In genomic region chr19:1098177-1099051, GRCh38 we compare ENCODE assay signal across 1 cellular context.
TF ChIP-seq lines count a peak whose summit lies in the region.

No MANE protein-coding gene starts in this region.

TF ChIP-seq in HepG2, 621 proteins besides CTCF, POLR2A, EP300 and RAD21 (continued from another document and continues in another):
- TF ChIP-seq AFF4 (CRISPR knock-in tag; IDR thresholded peaks at IDR 0.05): no peak
- no peak for TF ChIP-seq NR3C1 (CRISPR knock-in tag; IDR thresholded peaks at IDR 0.05)
- 0 out of 2 replicates have a peak, but pooled peaks have one; percentile 43 for TF ChIP-seq PCBP1 (IDR thresholded peaks at IDR 0.05; ENCODE audit: borderline replicate concordance, low read depth, low read length)
- peak; percentile 84 for TF ChIP-seq SALL1 (CRISPR knock-in tag; IDR thresholded peaks at IDR 0.05)
- TF ChIP-seq MYNN (CRISPR knock-in tag; IDR thresholded peaks at IDR 0.05; ENCODE audit: low read depth): no peak
- no peak for TF ChIP-seq CENPBD1 (CRISPR knock-in tag; IDR thresholded peaks at IDR 0.05; ENCODE audit: borderline replicate concordance, low read depth)
- TF ChIP-seq ZNF10 (CRISPR knock-in tag; IDR thresholded peaks at IDR 0.05; ENCODE audit: borderline replicate concordance, low read depth): no peak
- TF ChIP-seq ZNF879 (CRISPR knock-in tag; IDR thresholded peaks at IDR 0.05): no peak
- no peak for TF ChIP-seq STAG1 (CRISPR knock-in tag; IDR thresholded peaks at IDR 0.05)
- TF ChIP-seq POGZ (CRISPR knock-in tag; IDR thresholded peaks at IDR 0.05): peak; percentile 73
- TF ChIP-seq ZNF101 (CRISPR knock-in tag; IDR thresholded peaks at IDR 0.05; ENCODE audit: borderline replicate concordance, low read depth): no peak
- no peak for TF ChIP-seq ZNF20 (CRISPR knock-in tag; IDR thresholded peaks at IDR 0.05)
- no peak for TF ChIP-seq LCORL (IDR thresholded peaks at IDR 0.05)
- peak; percentile 64 for TF ChIP-seq LCORL (CRISPR knock-in tag; IDR thresholded peaks at IDR 0.05)
- TF ChIP-seq NCOA1 (CRISPR knock-in tag; IDR thresholded peaks at IDR 0.05): peak; percentile 88; the same call in 1 of the 2 replicates
- TF ChIP-seq ZNF513 (CRISPR knock-in tag; conservative IDR thresholded peaks at IDR 0.05): no peak
- 0 out of 2 replicates have a peak, but pooled peaks have one; percentile 20 for TF ChIP-seq ZBTB2 (CRISPR knock-in tag; IDR thresholded peaks at IDR 0.05; ENCODE audit: low read depth)
- no peak for TF ChIP-seq SMAD3 (CRISPR knock-in tag; IDR thresholded peaks at IDR 0.05)
- peak; percentile 38; the same call in 1 of the 2 replicates for TF ChIP-seq FIP1L1 (IDR thresholded peaks at IDR 0.05; ENCODE audit: borderline replicate concordance, insufficient read depth, low read depth, low read length)
- TF ChIP-seq NFYC (CRISPR knock-in tag; IDR thresholded peaks at IDR 0.05): no peak
- TF ChIP-seq KDM4B (CRISPR knock-in tag; IDR thresholded peaks at IDR 0.05): no peak
- TF ChIP-seq HNRNPUL1 (IDR thresholded peaks at IDR 0.05; ENCODE audit: low read depth, low read length): no peak
- no peak; the same call in 1 of the 2 replicates for TF ChIP-seq ZNF776 (CRISPR knock-in tag; IDR thresholded peaks at IDR 0.05)
- no peak for TF ChIP-seq ZNF704 (CRISPR knock-in tag; IDR thresholded peaks at IDR 0.05; ENCODE audit: borderline replicate concordance)
- no peak for TF ChIP-seq HOXA9 (CRISPR knock-in tag; IDR thresholded peaks at IDR 0.05; ENCODE audit: borderline replicate concordance)
- TF ChIP-seq ZNF619 (CRISPR knock-in tag; IDR thresholded peaks at IDR 0.05): no peak
- TF ChIP-seq ZNF772 (CRISPR knock-in tag; IDR thresholded peaks at IDR 0.05): peak; percentile 54
- TF ChIP-seq BRCA1 (CRISPR knock-in tag; IDR thresholded peaks at IDR 0.05): no peak
- TF ChIP-seq ZNF3 (CRISPR knock-in tag; IDR thresholded peaks at IDR 0.05): peak; percentile 87
- peak; percentile 96 for TF ChIP-seq ADNP (CRISPR knock-in tag; IDR thresholded peaks at IDR 0.05)
- peak; percentile 96 for TF ChIP-seq ZNF710 (CRISPR knock-in tag; IDR thresholded peaks at IDR 0.05; ENCODE audit: borderline replicate concordance)
- TF ChIP-seq ZNF782 (CRISPR knock-in tag; IDR thresholded peaks at IDR 0.05; ENCODE audit: borderline replicate concordance): 0 out of 2 replicates have a peak, but pooled peaks have one; percentile 70
- TF ChIP-seq ZNF160 (CRISPR knock-in tag; IDR thresholded peaks at IDR 0.05): no peak
- TF ChIP-seq ZNF792 (CRISPR knock-in tag; IDR thresholded peaks at IDR 0.05): no peak
- no peak for TF ChIP-seq SOX6 (IDR thresholded peaks at IDR 0.05)
- peak; percentile 79 for TF ChIP-seq SOX6 (CRISPR knock-in tag; IDR thresholded peaks at IDR 0.05)
- TF ChIP-seq ZNF557 (CRISPR knock-in tag; IDR thresholded peaks at IDR 0.05): no peak
- TF ChIP-seq MYC (CRISPR knock-in tag; IDR thresholded peaks at IDR 0.05; ENCODE audit: borderline replicate concordance): peak; percentile 98
- no peak for TF ChIP-seq WIZ (CRISPR knock-in tag; IDR thresholded peaks at IDR 0.05)
- TF ChIP-seq ZBTB21 (CRISPR knock-in tag; IDR thresholded peaks at IDR 0.05): no peak
- no peak for TF ChIP-seq IKZF1 (IDR thresholded peaks at IDR 0.05)
- TF ChIP-seq SAP130 (CRISPR knock-in tag; IDR thresholded peaks at IDR 0.05; ENCODE audit: low read depth): peak; percentile 47; the same call in 1 of the 2 replicates
- TF ChIP-seq ZNF674 (CRISPR knock-in tag; IDR thresholded peaks at IDR 0.05; ENCODE audit: low read depth): no peak
- no peak for TF ChIP-seq ZNF235 (CRISPR knock-in tag; IDR thresholded peaks at IDR 0.05; ENCODE audit: borderline replicate concordance)
- no peak for TF ChIP-seq E2F1 (CRISPR knock-in tag; IDR thresholded peaks at IDR 0.05)
- TF ChIP-seq TBX2 (CRISPR knock-in tag; IDR thresholded peaks at IDR 0.05; ENCODE audit: borderline replicate concordance): peak; percentile 79; the same call in 1 of the 2 replicates
- TF ChIP-seq NR2F6 (IDR thresholded peaks at IDR 0.05): peak; percentile 77
- TF ChIP-seq NR2F6 (CRISPR knock-in tag; IDR thresholded peaks at IDR 0.05): peak; percentile 58; the same call in 1 of the 2 replicates
- TF ChIP-seq ZNF567 (CRISPR knock-in tag; IDR thresholded peaks at IDR 0.05; ENCODE audit: borderline replicate concordance): 0 out of 2 replicates have a peak, but pooled peaks have one; percentile 19
- no peak for TF ChIP-seq ZBTB25 (CRISPR knock-in tag; IDR thresholded peaks at IDR 0.05)
- no peak for TF ChIP-seq ZFP36L2 (CRISPR knock-in tag; IDR thresholded peaks at IDR 0.05)
- peak; percentile 60; the same call in 1 of the 2 replicates for TF ChIP-seq ZNF335 (CRISPR knock-in tag; IDR thresholded peaks at IDR 0.05)
- TF ChIP-seq FOXK1 (CRISPR knock-in tag; IDR thresholded peaks at IDR 0.05; ENCODE audit: borderline replicate concordance, low read depth): no peak
- TF ChIP-seq SRSF4 (IDR thresholded peaks at IDR 0.05; ENCODE audit: low read depth, low read length, poor library complexity, severe bottlenecking): no peak
- TF ChIP-seq PHF20 (CRISPR knock-in tag; IDR thresholded peaks at IDR 0.05): no peak; the same call in 1 of the 2 replicates
- no peak for TF ChIP-seq ZNF570 (CRISPR knock-in tag; IDR thresholded peaks at IDR 0.05; ENCODE audit: borderline replicate concordance)
- TF ChIP-seq ZNF770 (CRISPR knock-in tag; IDR thresholded peaks at IDR 0.05): peak; percentile 95
- TF ChIP-seq ESRRA (CRISPR knock-in tag; IDR thresholded peaks at IDR 0.05; ENCODE audit: low read depth): peak; percentile 88
- peak; percentile 36; the same call in 1 of the 2 replicates for TF ChIP-seq CREM (IDR thresholded peaks at IDR 0.05)
- no peak for TF ChIP-seq CREM (CRISPR knock-in tag; IDR thresholded peaks at IDR 0.05)
- no peak for TF ChIP-seq ZNF354B (CRISPR knock-in tag; IDR thresholded peaks at IDR 0.05)
- no peak for TF ChIP-seq ATF3 (CRISPR knock-in tag; IDR thresholded peaks at IDR 0.05)
- TF ChIP-seq HDAC6 (IDR thresholded peaks at IDR 0.05; ENCODE audit: low read depth, low read length): no peak
- peak; percentile 60 for TF ChIP-seq ZNF282 (IDR thresholded peaks at IDR 0.05; ENCODE audit: partially characterized antibody)
